ENCODE assay signal across 8 cellular contexts in genomic region chr10:32446701-32447406, GRCh38. TPM values are rescaled to one million over a fixed set of nuclear protein-coding genes. Genes with fewer than 3 reads are reported as not detected.
DNase-seq lines count a peak whose midpoint lies in the region; ATAC-seq and TF ChIP-seq lines count a peak whose summit lies in the region.

No MANE protein-coding gene starts in this region.

- H3K36me3 ChIP-seq in BJ (ENCODE audit: control insufficient read depth, insufficient read depth, low read length) (no peaks in the 10 kb centered on the region), Peyer's patch (no peaks in the 10 kb centered on the region), transverse colon (no peaks in the 10 kb centered on the region)

- TF ChIP-seq CTCF in BJ (IDR thresholded peaks at IDR 0.05; ENCODE audit: insufficient read depth, low read depth, low read length), result no peak
- TF ChIP-seq CTCF in Peyer's patch (IDR thresholded peaks at IDR 0.05), result no peak
- no peak for TF ChIP-seq CTCF in dorsolateral prefrontal cortex (IDR thresholded peaks at IDR 0.05 in 54 of 56, conservative IDR thresholded peaks at IDR 0.05 in 2 of 56; ENCODE audit: low read depth in 1 of 56, partially characterized antibody in 56 of 56)
- TF ChIP-seq CTCF in transverse colon (IDR thresholded peaks at IDR 0.05), result no peak

- ATAC-seq in GM19395 (IDR thresholded peaks at IDR 0.05; ENCODE audit: unreplicated experiment) (peak; percentile 5), GM18505 (IDR thresholded peaks at IDR 0.05; ENCODE audit: unreplicated experiment) (no peak), GM18873 (IDR thresholded peaks at IDR 0.05; ENCODE audit: low FRiP score, unreplicated experiment) (no peak)

- CTCF ChIA-PET in BJ (lab: Yijun Ruan, JAX), result no interaction called here

- POLR2A ChIA-PET in BJ (lab: Charles Lee), result no interaction called here

- H3K27me3 ChIP-seq in BJ (ENCODE audit: control insufficient read depth, insufficient read depth, low read length), result no peaks in the 10 kb centered on the region
- no peaks in the 10 kb centered on the region for H3K27me3 ChIP-seq in Peyer's patch
- no peaks in the 10 kb centered on the region for H3K27me3 ChIP-seq in dorsolateral prefrontal cortex
- no peaks in the 10 kb centered on the region for H3K27me3 ChIP-seq in transverse colon

- TF ChIP-seq POLR2A in Peyer's patch (IDR thresholded peaks at IDR 0.05) (no peak), transverse colon (IDR thresholded peaks at IDR 0.05) (no peak), GM18505 (IDR thresholded peaks at IDR 0.05; ENCODE audit: borderline replicate concordance, extremely low read depth, insufficient read depth, insufficient read length) (no peak)

- 2 to 10% methylated on average over 10 to 12 of the region's 12 CpGs for WGBS in transverse colon (ENCODE audit: low coverage in 1 of 2), 2 donors

- H3K4me3 ChIP-seq in BJ (ENCODE audit: low read depth, low read length) (peak overlapping the region; percentile 88), Peyer's patch (peak overlapping the region; percentile 50 to 86 (median 59)), dorsolateral prefrontal cortex (peak overlapping the region; percentile 59 to 94 (median 84)), transverse colon (peak overlapping the region; percentile 25 to 80 (median 66))

- in situ Hi-C loops in transverse colon (cut with MboI; ENCODE audit: low pct_ligation_motif_present in 1 of 4, low pct_unique_long_range_greater_than_20kb in 1 of 4, low sequenced_read_pairs in 3 of 4), result loop anchor here in 2 of 4 donors (5.0 to 10.0 kb wide), 2 partner anchors 62 to 70 kb away; no protein-coding TSS in a partner anchor

- H3K27ac ChIP-seq in Peyer's patch (peak overlapping the region; percentile 84 to 99 (median 90)), dorsolateral prefrontal cortex (peak overlapping the region; percentile 66 to 99 (median 96)), transverse colon (peak overlapping the region; percentile 94 to 99 (median 97))

- TF ChIP-seq EP300 in transverse colon (IDR thresholded peaks at IDR 0.05; ENCODE audit: low read depth), result no peak

- H3K9me3 ChIP-seq in Peyer's patch (no peaks in the 10 kb centered on the region), transverse colon (no peaks in the 10 kb centered on the region)

- intact Hi-C loops in dorsolateral prefrontal cortex (cut with DNase I), result loop anchor here (1.0 to 10.0 kb wide), 6 partner anchors 68 to 252 kb away; partner anchors contain the start of gene EPC1 (in 1 of the 2)
- intact Hi-C loops in transverse colon (cut with DNase I; ENCODE audit: low total_unique reads), result loop anchor here (10.0 kb wide), 1 partner anchor 62 kb away; no protein-coding TSS in a partner anchor

- H3K4me1 ChIP-seq in Peyer's patch (peaks cover 0 to 9% (median 0%) of the 10 kb centered on the region in 4 donors), transverse colon (peaks cover 3 to 13% (median 9%) of the 10 kb centered on the region in 4 donors)

- no peak for DNase-seq in BJ (ENCODE audit: low read depth)
- no peak for DNase-seq in Peyer's patch
- peak in 1 of 10 donors; percentile 13 for DNase-seq in dorsolateral prefrontal cortex
- peak; percentile 2 to 42 for DNase-seq in lung microvascular endothelial cell (ENCODE audit: low read depth in 2 of 2)
- no peak for DNase-seq in transverse colon

RNA-seq across cellular contexts. Expression of gene CCDC7, which starts 0.9 kb away (rescaled TPM):
- polyA plus RNA-seq in BJ (2011; rRNA removed), result 0.52 and 1.1 TPM in 2 replicates
- polyA minus RNA-seq in BJ (2011; rRNA and poly(A)+ RNA removed), result 1.6 and 1.8 TPM in 2 replicates
- total RNA-seq in Peyer's patch (10 to 100 TPM in 3 of 4 donors, 1 to 10 TPM in 1; 8.2 to 30.5 (median 13.3) TPM), dorsolateral prefrontal cortex (100 to 1,000 TPM in 28 of 120 experiments, 10 to 100 TPM in 92; 53.8 to 143 (median 87.0) TPM), lung microvascular endothelial cell (3.3 and 10.3 TPM in 2 replicates), transverse colon (10 to 100 TPM in 3 of 4 donors, 1 to 10 TPM in 1; 4.8 to 17.6 (median 13.3) TPM)

Comparison
In these comparisons a context has a peak if more than half of its experiments do, and no peak if none do; other contexts are left out.
1. DNase-seq: peak in lung microvascular endothelial cell (2 of 2); none in BJ (single experiment), Peyer's patch (0 of 3) and transverse colon (single experiment).
2. Peak in every context shown above with its lines, with median percentiles within 50 percentile points of each other: H3K4me3 ChIP-seq and H3K27ac ChIP-seq.